20 cellular contexts compared by ENCODE assay signal in the genomic region with DNA sequence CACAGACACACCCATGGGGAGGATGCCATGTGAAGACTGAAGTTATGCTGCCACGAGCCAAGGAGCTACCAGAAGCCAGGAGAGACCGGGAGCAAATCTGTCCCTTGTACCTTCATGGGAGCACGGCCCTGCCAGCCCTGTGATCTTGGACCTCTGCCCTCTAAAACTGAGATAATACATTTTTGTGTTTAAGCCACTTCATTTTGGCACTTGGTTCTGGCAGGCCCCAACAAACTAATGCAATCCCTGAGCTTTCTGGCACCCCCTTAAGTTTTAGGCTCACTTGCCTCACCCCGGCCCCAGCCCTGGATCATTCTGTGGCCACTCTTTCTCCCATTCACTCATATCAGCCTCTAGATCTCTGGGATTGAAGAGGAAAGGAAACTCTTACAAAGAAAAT.
"Had no signal": no experiment of that assay in that cellular context is flagged by ENCODE, and none has a peak within 500 bp of the region (broad histone marks: within the 10 kb centered on the region; RNA-seq: fewer than 3 reads in every experiment).

No MANE protein-coding gene starts in this region.

- H3K9ac ChIP-seq: neural progenitor cell had no signal

- H2AFZ ChIP-seq: neural progenitor cell had no signal

- H3K4me1 ChIP-seq: esophagus squamous epithelium, suprapubic skin, tibial nerve had no signal

- H3K4me1 Mint-ChIP-seq: activated CD4-positive, alpha-beta T cell treated with anti-CD3 and anti-CD28 coated beads for 36 hours; activated naive CD8-positive, alpha-beta T cell treated with anti-CD3 and anti-CD28 coated beads for 36 hours; mesothelial cell of epicardium had no signal

- H3K9me3 ChIP-seq: esophagus squamous epithelium, stomach, suprapubic skin, tibial nerve had no signal

- H3K4me3 Mint-ChIP-seq: activated CD4-positive, alpha-beta T cell treated with anti-CD3 and anti-CD28 coated beads for 36 hours; activated naive CD8-positive, alpha-beta T cell treated with anti-CD3 and anti-CD28 coated beads for 36 hours; endodermal cell; mesothelial cell of epicardium; naive thymus-derived CD8-positive, alpha-beta T cell; neural progenitor cell; T-cell; T-helper 2 cell treated with Interferon-gamma antibody and Interleukin-4, amounts not matched to agents 5 μg/mL and 100 μg/mL, for 36 hours; WTC11 had no signal

- H3K27me3 Mint-ChIP-seq: activated CD4-positive, alpha-beta T cell treated with anti-CD3 and anti-CD28 coated beads for 36 hours; activated naive CD8-positive, alpha-beta T cell treated with anti-CD3 and anti-CD28 coated beads for 36 hours; naive thymus-derived CD8-positive, alpha-beta T cell; progenitor cell of endocrine pancreas; T-cell had no signal

- H3K27ac ChIP-seq: esophagus squamous epithelium, neural progenitor cell, stomach, suprapubic skin, tibial nerve had no signal

- ATAC-seq: activated CD4-positive, alpha-beta T cell treated with anti-CD3 and anti-CD28 coated beads for 36 hours; naive thymus-derived CD8-positive, alpha-beta T cell; T-cell; WTC11 had no signal

- H3K27me3 ChIP-seq: esophagus squamous epithelium, neural progenitor cell, stomach, suprapubic skin, tibial nerve had no signal

- DNase-seq: activated CD4-positive, alpha-beta T cell treated with anti-CD3 and anti-CD28 coated beads for 36 hours; activated CD4-positive, alpha-beta T cell treated with anti-CD3 and anti-CD28 coated beads, Interleukin-2, amount 50 U/mL, for 48 hours; activated naive CD4-positive, alpha-beta T cell treated with Interleukin-2 at 50 U/mL for 16 hours; activated naive CD8-positive, alpha-beta T cell treated with anti-CD3 and anti-CD28 coated beads for 36 hours; activated T-cell treated with anti-CD3 and anti-CD28 coated beads, Interleukin-2, amount 50 U/mL, for 48 hours; amniotic stem cell; cortex of kidney; endodermal cell; esophagus squamous epithelium; naive thymus-derived CD8-positive, alpha-beta T cell; stimulated activated CD4-positive, alpha-beta T cell treated with anti-CD3 and anti-CD28 coated beads, Interleukin-1b, Interleukin-23, amount 100 ng/mL, for 48 hours; stomach; T-cell had no signal

- H3K27ac Mint-ChIP-seq: activated CD4-positive, alpha-beta T cell treated with anti-CD3 and anti-CD28 coated beads for 36 hours; activated naive CD8-positive, alpha-beta T cell treated with anti-CD3 and anti-CD28 coated beads for 36 hours; endodermal cell; mesothelial cell of epicardium; neural progenitor cell; progenitor cell of endocrine pancreas; T-cell; T-helper 2 cell treated with Interferon-gamma antibody and Interleukin-4, amounts not matched to agents 5 μg/mL and 100 μg/mL, for 36 hours; WTC11 had no signal

- H3K36me3 ChIP-seq: esophagus squamous epithelium, neural progenitor cell, suprapubic skin, tibial nerve had no signal

- H3K9me3 Mint-ChIP-seq: activated naive CD8-positive, alpha-beta T cell treated with anti-CD3 and anti-CD28 coated beads for 36 hours; endodermal cell; mesothelial cell of epicardium; naive thymus-derived CD8-positive, alpha-beta T cell; neural progenitor cell; T-cell; T-helper 2 cell treated with Interferon-gamma antibody and Interleukin-4, amounts not matched to agents 5 μg/mL and 100 μg/mL, for 36 hours; WTC11 had no signal

- H3K36me3 Mint-ChIP-seq: mesothelial cell of epicardium had no signal

- H3K4me2 ChIP-seq: neural progenitor cell had no signal

- H3K4me3 ChIP-seq: esophagus squamous epithelium, neural progenitor cell, stomach, suprapubic skin, tibial nerve had no signal
